Comparison of ENCODE assay signal across 9 cellular contexts in genomic region chr7:2109936-2110585, GRCh38.
A peak's percentile ranks its signal among the peaks of the same experiment; 100 is the strongest.
DNase-seq lines count a peak whose midpoint lies in the region; ATAC-seq, FAIRE-seq and TF ChIP-seq lines count a peak whose summit lies in the region.
"Had no signal": no experiment of that assay in that cellular context is flagged by ENCODE, and none has a peak within 500 bp of the region (broad histone marks: within the 10 kb centered on the region; RNA-seq: fewer than 3 reads in every experiment).

No MANE protein-coding gene starts in this region.

- CTCF ChIA-PET in SK-N-SH (lab: Yijun Ruan, JAX), result interaction anchor here (1.2 to 1.8 kb wide), 2 partner anchors 9 to 298 kb away, joined by 3 to 7 read pairs; no protein-coding TSS in a partner anchor
- CTCF ChIA-PET in GM12878 (lab: Yijun Ruan, JAX), result interaction anchor here (0.5 to 3.5 kb wide), 3 partner anchors 10 to 227 kb away, joined by 3 to 10 read pairs (median 3); no protein-coding TSS in a partner anchor

- RAD21 ChIA-PET in GM12878 (lab: Charles Lee; ENCODE audit: unreplicated experiment), result interaction anchor here (0.9 kb wide), 1 partner anchor 72 kb away, joined by 3 read pairs; no protein-coding TSS in a partner anchor

- H3K27ac Mint-ChIP-seq in natural killer cell treated with Interleukin-12 subunit alpha and Interleukin-12 subunit beta and Interleukin-15 and Interleukin-18, amount 100 ng/mL, for 72 hours, result no peak overlapping the region
- no peak overlapping the region for H3K27ac Mint-ChIP-seq in natural killer cell

- H3K9me3 ChIP-seq in SK-N-SH (no peaks in the 10 kb centered on the region), GM12878 (replicated peaks; ENCODE audit: control insufficient read depth, insufficient read depth, low read length) (no peaks in the 10 kb centered on the region; the same call in 2 of the 3 replicates), thyroid gland (no peaks in the 10 kb centered on the region)
- H3K9me3 ChIP-seq: body of pancreas had no signal

- H2AFZ ChIP-seq in SK-N-SH (ENCODE audit: low read depth), result no peak overlapping the region
- peak overlapping the region; percentile 67 for H2AFZ ChIP-seq in GM12878 (ENCODE audit: control insufficient read depth, low read depth, low read length)

- H3K4me1 ChIP-seq in SK-N-SH (ENCODE audit: control insufficient read depth in 1 of 2, insufficient read depth in 2 of 2, low read depth in 1 of 2, low read length in 1 of 2) (peaks cover 19 to 77% of the 10 kb centered on the region in 2 experiments), GM12878 (ENCODE audit: control insufficient read depth, insufficient read depth, low read length) (peaks cover 26% of the 10 kb centered on the region), thyroid gland (peaks cover 0 to 13% of the 10 kb centered on the region in 2 donors)
- H3K4me1 ChIP-seq: body of pancreas had no signal

- in situ Hi-C loops in GM12878 (cut with MboI), result no loop called here

- intact Hi-C loops in natural killer cell (cut with micrococcal nuclease), result no loop called here
- intact Hi-C loops in GM12878 (cut with micrococcal nuclease; ENCODE audit: unreplicated experiment), result loop anchor here (5.0 kb wide), 1 partner anchor 72 kb away; no protein-coding TSS in a partner anchor
- intact Hi-C loops in thyroid gland (cut with DNase I), result no loop called here

- TF ChIP-seq POLR2A in GM12878 (IDR thresholded peaks at IDR 0.05; ENCODE audit: low read depth, low read length) (peak; percentile 65; the same call in 1 of the 2 replicates), thyroid gland (IDR thresholded peaks at IDR 0.05) (no peak)

- no peak for TF ChIP-seq RAD21 in SK-N-SH (IDR thresholded peaks at IDR 0.05; ENCODE audit: low read length)
- 0 out of 2 replicates have a peak, but pooled peaks have one; percentile 4 for TF ChIP-seq RAD21 in GM12878 (IDR thresholded peaks at IDR 0.05; ENCODE audit: insufficient read depth, low read depth, low read length)

- TF ChIP-seq CTCF in natural killer cell (IDR thresholded peaks at IDR 0.05) (no peak), SK-N-SH (IDR thresholded peaks at IDR 0.05) (no peak), GM12878 (IDR thresholded peaks at IDR 0.05 in 2 of 3, conservative IDR thresholded peaks at IDR 0.05 in 1 of 3; ENCODE audit: control insufficient read depth in 2 of 3, extremely low read depth in 1 of 3, insufficient read depth in 1 of 3, low read depth in 3 of 3, low read length in 3 of 3) (no peak), thyroid gland (IDR thresholded peaks at IDR 0.05) (no peak)

- WGBS in SK-N-SH (ENCODE audit: low lambda C conversion rate), result 76% methylated on average over 21 of the region's 28 CpGs
- 14% methylated on average over 28 of the region's 28 CpGs for WGBS in GM12878 (ENCODE audit: insufficient coverage, insufficient replicate concordance, low lambda C conversion rate, missing lambda C conversion rate)
- WGBS in thyroid gland, 2 donors, result 90 to 91% methylated on average over 27 to 28 of the region's 28 CpGs

- H3F3A ChIP-seq in SK-N-SH (replicated peaks; ENCODE audit: insufficient read depth), result peaks cover 12% of the 10 kb centered on the region

- POLR2A ChIA-PET in SK-N-SH (lab: Yijun Ruan, JAX), result no interaction called here
- POLR2A ChIA-PET in GM12878 (lab: Charles Lee), result no interaction called here

- peak; percentile 64 for FAIRE-seq in GM12878 (lab: Jason Lieb, UNC)

- TF ChIP-seq EP300 in SK-N-SH (IDR thresholded peaks at IDR 0.05; ENCODE audit: borderline replicate concordance in 1 of 2, low read depth in 1 of 2, low read length in 1 of 2) (no peak; a peak in 1 of 4 replicates), GM12878 (IDR thresholded peaks at IDR 0.05; ENCODE audit: borderline replicate concordance in 1 of 2, control insufficient read depth in 1 of 2, low read depth in 2 of 2, low read length in 2 of 2) (no peak)

- peak overlapping the region; percentile 65 for H3K4me3 Mint-ChIP-seq in natural killer cell treated with Interleukin-12 subunit alpha and Interleukin-12 subunit beta and Interleukin-15 and Interleukin-18, amount 100 ng/mL, for 72 hours
- H3K4me3 Mint-ChIP-seq in natural killer cell, result no peak overlapping the region

- H3K9ac ChIP-seq in SK-N-SH (peak overlapping the region; percentile 11; the same call in 1 of the 2 replicates), GM12878 (ENCODE audit: control insufficient read depth, insufficient read depth, low read length) (peak overlapping the region; percentile 26; the same call in 1 of the 2 replicates)

- H4K20me1 ChIP-seq in SK-N-SH (ENCODE audit: insufficient read depth) (no peaks in the 10 kb centered on the region), GM12878 (ENCODE audit: control insufficient read depth, insufficient read depth) (no peaks in the 10 kb centered on the region)

- H3K27me3 ChIP-seq in SK-N-SH (ENCODE audit: insufficient read depth), result no peaks in the 10 kb centered on the region
- H3K27me3 ChIP-seq in GM12878 (replicated peaks in 1 of 2; ENCODE audit: control insufficient read depth in 2 of 2, insufficient read depth in 2 of 2, low read length in 1 of 2), result no peaks in the 10 kb centered on the region
- H3K27me3 ChIP-seq in thyroid gland, result no peaks in the 10 kb centered on the region
- H3K27me3 ChIP-seq: body of pancreas had no signal

- no peaks in the 10 kb centered on the region for H3K9me2 ChIP-seq in SK-N-SH

- H3K9me3 Mint-ChIP-seq in natural killer cell treated with Interleukin-12 subunit alpha and Interleukin-12 subunit beta and Interleukin-15 and Interleukin-18, amount 100 ng/mL, for 72 hours, result no peaks in the 10 kb centered on the region
- H3K9me3 Mint-ChIP-seq in natural killer cell, result no peaks in the 10 kb centered on the region

- H3K27ac ChIP-seq in SK-N-SH (ENCODE audit: low read depth in 2 of 2, low read length in 1 of 2) (peak overlapping the region; percentile 62 to 64), GM12878 (ENCODE audit: control insufficient read depth, insufficient read depth) (peak overlapping the region; percentile 61), thyroid gland (peak overlapping the region in 2 of 3 donors; percentile 23 to 30)

- H3K79me2 ChIP-seq in SK-N-SH (ENCODE audit: insufficient read depth), result no peaks in the 10 kb centered on the region; the same call in 1 of the 2 replicates
- H3K79me2 ChIP-seq in GM12878 (ENCODE audit: control insufficient read depth, insufficient read depth, low read length), result 0 out of 2 replicates have a peak, but pooled peaks cover 2% of the 10 kb centered on the region

- H3K4me2 ChIP-seq in SK-N-SH, result peak overlapping the region; percentile 18; the same call in 1 of the 2 replicates
- peak overlapping the region; percentile 83 for H3K4me2 ChIP-seq in GM12878 (ENCODE audit: control insufficient read depth, insufficient read depth)

- no peaks in the 10 kb centered on the region for H3K36me3 ChIP-seq in SK-N-SH (replicated peaks in 1 of 2; ENCODE audit: control insufficient read depth in 1 of 2, insufficient read depth in 2 of 2, low read length in 1 of 2)
- no peaks in the 10 kb centered on the region; a peak in 2 of 4 replicates for H3K36me3 ChIP-seq in GM12878 (ENCODE audit: control insufficient read depth in 2 of 2, insufficient read depth in 2 of 2, low read length in 1 of 2)
- H3K36me3 ChIP-seq in thyroid gland, result no peaks in the 10 kb centered on the region

- SMC1A ChIA-PET in GM12878 (lab: Charles Lee; ENCODE audit: uncharacterized antibody, unreplicated experiment), result interaction anchor here (2.5 kb wide), 1 partner anchor 10 kb away, joined by 13 read pairs; no protein-coding TSS in a partner anchor

- DNase-seq in natural killer cell treated with Interleukin-12 subunit alpha and Interleukin-12 subunit beta and Interleukin-15 and Interleukin-18, amount 100 ng/mL, for 72 hours (ENCODE audit: low spot score), result no peak
- no peak for DNase-seq in natural killer cell
- no peak for DNase-seq in SK-N-SH
- DNase-seq in GM12878 (ENCODE audit: low read depth, low spot score), result peak; percentile 36
- peak; percentile 94 for DNase-seq in myocyte (ENCODE audit: low read depth)
- no peak for DNase-seq in thyroid gland
- DNase-seq in NCI-H2081 treated with DMSO at 0.1 percent for 48 hours (lab: John Stamatoyannopoulos, UW), result no peak

- BruUV-seq in GM12878 (replicated peaks; lab: Mats Ljungman, UMichigan), result TSS peak; percentile 73

- no peaks in the 10 kb centered on the region for H3K36me3 Mint-ChIP-seq in natural killer cell treated with Interleukin-12 subunit alpha and Interleukin-12 subunit beta and Interleukin-15 and Interleukin-18, amount 100 ng/mL, for 72 hours
- no peaks in the 10 kb centered on the region for H3K36me3 Mint-ChIP-seq in natural killer cell

- peaks cover 7 to 8% of the 10 kb centered on the region in 2 donors for H3K27me3 Mint-ChIP-seq in natural killer cell treated with Interleukin-12 subunit alpha and Interleukin-12 subunit beta and Interleukin-15 and Interleukin-18, amount 100 ng/mL, for 72 hours
- peaks cover 10 to 15% of the 10 kb centered on the region in 2 donors for H3K27me3 Mint-ChIP-seq in natural killer cell (ENCODE audit: low read depth in 2 of 2)

- no peak overlapping the region for H3K4me3 ChIP-seq in SK-N-SH (ENCODE audit: low read depth in 2 of 2, low read length in 1 of 2)
- no peak overlapping the region for H3K4me3 ChIP-seq in GM12878
- no peak overlapping the region for H3K4me3 ChIP-seq in thyroid gland (replicated peaks in 1 of 3)
- H3K4me3 ChIP-seq: body of pancreas had no signal

- peak; percentile 73 to 85 for ATAC-seq in natural killer cell treated with Interleukin-12 subunit alpha and Interleukin-12 subunit beta and Interleukin-15 and Interleukin-18, amount 100 ng/mL, for 72 hours
- ATAC-seq in natural killer cell (no peak), GM12878 (peak; percentile 89), GM18861 (IDR thresholded peaks at IDR 0.05; ENCODE audit: unreplicated experiment) (no peak)
- ATAC-seq: body of pancreas had no signal

- peaks cover 40 to 48% of the 10 kb centered on the region in 2 donors for H3K4me1 Mint-ChIP-seq in natural killer cell treated with Interleukin-12 subunit alpha and Interleukin-12 subunit beta and Interleukin-15 and Interleukin-18, amount 100 ng/mL, for 72 hours (ENCODE audit: low read depth in 2 of 2)
- peaks cover 39 to 52% of the 10 kb centered on the region in 2 donors for H3K4me1 Mint-ChIP-seq in natural killer cell

TF ChIP-seq in SK-N-SH, 30 proteins besides CTCF, POLR2A, EP300 and RAD21 (continues in another document):
- TF ChIP-seq RCOR1 (IDR thresholded peaks at IDR 0.05; ENCODE audit: low read length), result 0 out of 2 replicates have a peak, but pooled peaks have one; percentile 12

TF ChIP-seq in GM12878, 131 proteins besides CTCF, POLR2A, EP300 and RAD21 (continues in another document):
- TF ChIP-seq HSF1 (IDR thresholded peaks at IDR 0.05; ENCODE audit: low read depth, low read length), result no peak

Comparison
In these comparisons a context has a peak if more than half of its experiments do, and no peak if none do; other contexts are left out.
1. ATAC-seq: peak in natural killer cell treated with Interleukin-12 subunit alpha and Interleukin-12 subunit beta and Interleukin-15 and Interleukin-18, amount 100 ng/mL, for 72 hours (2 of 2) and GM12878 (single experiment); none in natural killer cell (0 of 3) and GM18861 (single experiment).
2. DNase-seq: peak in GM12878 (single experiment) and myocyte (single experiment); none in natural killer cell treated with Interleukin-12 subunit alpha and Interleukin-12 subunit beta and Interleukin-15 and Interleukin-18, amount 100 ng/mL, for 72 hours (single experiment), natural killer cell (single experiment), SK-N-SH (single experiment), thyroid gland (0 of 2) and NCI-H2081 treated with DMSO at 0.1 percent for 48 hours (single experiment).
3. Peak in every context shown above with its lines, with median percentiles within 50 percentile points of each other: H3K27ac ChIP-seq.